ENCODE assay signal across 15 cellular contexts in genomic region chr2:128372621-128373341, GRCh38. TPM values are rescaled to one million over a fixed set of nuclear protein-coding genes. Genes with fewer than 3 reads are reported as not detected.
DNase-seq lines count a peak whose midpoint lies in the region; ATAC-seq and TF ChIP-seq lines count a peak whose summit lies in the region.
"Had no signal": no experiment of that assay in that cellular context is flagged by ENCODE, and none has a peak within 500 bp of the region (broad histone marks: within the 10 kb centered on the region; RNA-seq: fewer than 3 reads in every experiment).

No MANE protein-coding gene starts in this region.

- H3K9me3 ChIP-seq in naive thymus-derived CD4-positive, alpha-beta T cell (ENCODE audit: control insufficient read depth in 2 of 3, low read length in 3 of 3), result no peaks in the 10 kb centered on the region
- H3K9me3 ChIP-seq: esophagus squamous epithelium had no signal

- no peak for DNase-seq in activated T-cell treated with anti-CD3 and anti-CD28 coated beads, Interleukin-2, amount 50 U/mL, for 4 hours
- DNase-seq in activated T-cell treated with anti-CD3 and anti-CD28 coated beads for 4 hours (no peak), type B pancreatic cell (ENCODE audit: extremely low spot score, unreplicated experiment) (no peak), NCI-H146 (lab: John Stamatoyannopoulos, UW) (no peak)
- DNase-seq in activated T-helper 1 cell treated with anti-CD3 and anti-CD28 coated beads, Interleukin-12 subunit alpha, Interleukin-12 subunit beta, Interleukin-2, Interleukin-4 antibody, amounts not matched to agents 30 ng/mL and 10 ng/mL and 1 ng/mL, durations not matched to agents 14 hours and 24 hours and 36 hours (ENCODE audit: low spot score), result peak; percentile 8
- DNase-seq in naive thymus-derived CD4-positive, alpha-beta T cell, result no peak
- DNase-seq in T-helper 2 cell treated with Interferon-gamma antibody and Interleukin-4, amounts not matched to agents 5 μg/mL and 100 μg/mL, for 36 hours (ENCODE audit: low spot score), result no peak
- DNase-seq: ACHN; activated CD4-positive, CD25-positive, alpha-beta regulatory T cell; esophagus squamous epithelium; NCI-H1930; NCI-H524 treated with DMSO at 0.1 percent for 48 hours; SW 1271 had no signal

- H3K27ac Mint-ChIP-seq in activated T-helper 1 cell treated with anti-CD3 and anti-CD28 coated beads, Interleukin-12 subunit alpha, Interleukin-12 subunit beta, Interleukin-2, Interleukin-4 antibody, amounts not matched to agents 30 ng/mL and 10 ng/mL and 1 ng/mL, durations not matched to agents 14 hours and 24 hours and 36 hours, result no peak overlapping the region
- H3K27ac Mint-ChIP-seq in naive thymus-derived CD4-positive, alpha-beta T cell, result no peak overlapping the region
- H3K27ac Mint-ChIP-seq in type B pancreatic cell, result peak overlapping the region; percentile 43
- H3K27ac Mint-ChIP-seq in T-helper 2 cell treated with Interferon-gamma antibody and Interleukin-4, amounts not matched to agents 5 μg/mL and 100 μg/mL, for 36 hours, result no peak overlapping the region

- H3K27me3 Mint-ChIP-seq in activated T-cell treated with anti-CD3 and anti-CD28 coated beads, Interleukin-2, amount 50 U/mL, for 4 hours (ENCODE audit: low read depth), result no peaks in the 10 kb centered on the region
- peaks cover 5% of the 10 kb centered on the region for H3K27me3 Mint-ChIP-seq in activated T-helper 1 cell treated with anti-CD3 and anti-CD28 coated beads, Interleukin-12 subunit alpha, Interleukin-12 subunit beta, Interleukin-2, Interleukin-4 antibody, amounts not matched to agents 30 ng/mL and 10 ng/mL and 1 ng/mL, durations not matched to agents 14 hours and 24 hours and 36 hours (ENCODE audit: insufficient read depth)
- H3K27me3 Mint-ChIP-seq in naive thymus-derived CD4-positive, alpha-beta T cell, result no peaks in the 10 kb centered on the region
- H3K27me3 Mint-ChIP-seq in type B pancreatic cell, result no peaks in the 10 kb centered on the region
- H3K27me3 Mint-ChIP-seq in T-helper 2 cell treated with Interferon-gamma antibody and Interleukin-4, amounts not matched to agents 5 μg/mL and 100 μg/mL, for 36 hours (ENCODE audit: low read depth), result peaks cover 6% of the 10 kb centered on the region

- H3K4me1 Mint-ChIP-seq in activated T-cell treated with anti-CD3 and anti-CD28 coated beads, Interleukin-2, amount 50 U/mL, for 4 hours (ENCODE audit: low read depth), result peaks cover 9% of the 10 kb centered on the region
- peaks cover 9% of the 10 kb centered on the region for H3K4me1 Mint-ChIP-seq in activated T-helper 1 cell treated with anti-CD3 and anti-CD28 coated beads, Interleukin-12 subunit alpha, Interleukin-12 subunit beta, Interleukin-2, Interleukin-4 antibody, amounts not matched to agents 30 ng/mL and 10 ng/mL and 1 ng/mL, durations not matched to agents 14 hours and 24 hours and 36 hours (ENCODE audit: low read depth)
- H3K4me1 Mint-ChIP-seq in naive thymus-derived CD4-positive, alpha-beta T cell, result peaks cover 0 to 7% (median 0%) of the 10 kb centered on the region in 7 donors
- H3K4me1 Mint-ChIP-seq in type B pancreatic cell (ENCODE audit: unreplicated experiment), result peaks cover 29% of the 10 kb centered on the region
- peaks cover 6% of the 10 kb centered on the region for H3K4me1 Mint-ChIP-seq in T-helper 2 cell treated with Interferon-gamma antibody and Interleukin-4, amounts not matched to agents 5 μg/mL and 100 μg/mL, for 36 hours (ENCODE audit: low read depth)

- CTCF ChIA-PET in naive thymus-derived CD4-positive, alpha-beta T cell (lab: Charles Lee), result no interaction called here

- no peaks in the 10 kb centered on the region for H3K27me3 ChIP-seq in naive thymus-derived CD4-positive, alpha-beta T cell (ENCODE audit: control insufficient read depth in 2 of 2, insufficient read depth in 2 of 2, low read length in 2 of 2)
- H3K27me3 ChIP-seq: dorsolateral prefrontal cortex, esophagus squamous epithelium had no signal

- POLR2A ChIA-PET in naive thymus-derived CD4-positive, alpha-beta T cell (lab: Charles Lee), result no interaction called here

- no peaks in the 10 kb centered on the region for H3K9me3 Mint-ChIP-seq in activated T-cell treated with anti-CD3 and anti-CD28 coated beads, Interleukin-2, amount 50 U/mL, for 4 hours
- H3K9me3 Mint-ChIP-seq in activated T-helper 1 cell treated with anti-CD3 and anti-CD28 coated beads, Interleukin-12 subunit alpha, Interleukin-12 subunit beta, Interleukin-2, Interleukin-4 antibody, amounts not matched to agents 30 ng/mL and 10 ng/mL and 1 ng/mL, durations not matched to agents 14 hours and 24 hours and 36 hours, result no peaks in the 10 kb centered on the region
- H3K9me3 Mint-ChIP-seq in naive thymus-derived CD4-positive, alpha-beta T cell, result no peaks in the 10 kb centered on the region
- no peaks in the 10 kb centered on the region for H3K9me3 Mint-ChIP-seq in type B pancreatic cell
- H3K9me3 Mint-ChIP-seq in T-helper 2 cell treated with Interferon-gamma antibody and Interleukin-4, amounts not matched to agents 5 μg/mL and 100 μg/mL, for 36 hours, result no peaks in the 10 kb centered on the region

- TF ChIP-seq CTCF in type B pancreatic cell (conservative IDR thresholded peaks at IDR 0.05), result no peak

- H3K36me3 ChIP-seq in naive thymus-derived CD4-positive, alpha-beta T cell (ENCODE audit: control insufficient read depth in 2 of 3, insufficient read depth in 3 of 3, low read length in 3 of 3), result no peaks in the 10 kb centered on the region
- H3K36me3 ChIP-seq: esophagus squamous epithelium had no signal

- peaks cover 0 to 29% of the 10 kb centered on the region in 2 donors for H3K4me1 ChIP-seq in naive thymus-derived CD4-positive, alpha-beta T cell (ENCODE audit: control insufficient read depth in 2 of 2, insufficient read depth in 2 of 2, low read length in 2 of 2)

- no peak overlapping the region for H3K4me3 ChIP-seq in naive thymus-derived CD4-positive, alpha-beta T cell (ENCODE audit: low read length)
- H3K4me3 ChIP-seq: dorsolateral prefrontal cortex, esophagus squamous epithelium had no signal

- no peaks in the 10 kb centered on the region for H3K36me3 Mint-ChIP-seq in activated T-cell treated with anti-CD3 and anti-CD28 coated beads, Interleukin-2, amount 50 U/mL, for 4 hours (ENCODE audit: insufficient read depth)
- H3K36me3 Mint-ChIP-seq in activated T-helper 1 cell treated with anti-CD3 and anti-CD28 coated beads, Interleukin-12 subunit alpha, Interleukin-12 subunit beta, Interleukin-2, Interleukin-4 antibody, amounts not matched to agents 30 ng/mL and 10 ng/mL and 1 ng/mL, durations not matched to agents 14 hours and 24 hours and 36 hours (ENCODE audit: low read depth), result no peaks in the 10 kb centered on the region
- no peaks in the 10 kb centered on the region for H3K36me3 Mint-ChIP-seq in naive thymus-derived CD4-positive, alpha-beta T cell
- no peaks in the 10 kb centered on the region for H3K36me3 Mint-ChIP-seq in type B pancreatic cell
- H3K36me3 Mint-ChIP-seq in T-helper 2 cell treated with Interferon-gamma antibody and Interleukin-4, amounts not matched to agents 5 μg/mL and 100 μg/mL, for 36 hours (ENCODE audit: low read depth), result no peaks in the 10 kb centered on the region

- peak; percentile 18 to 31 for ATAC-seq in activated T-cell treated with anti-CD3 and anti-CD28 coated beads, Interleukin-2, amount 50 U/mL, for 4 hours
- ATAC-seq in naive thymus-derived CD4-positive, alpha-beta T cell, result peak; percentile 12
- no peak for ATAC-seq in GM18907 (IDR thresholded peaks at IDR 0.05; ENCODE audit: unreplicated experiment)

- H3K27ac ChIP-seq in naive thymus-derived CD4-positive, alpha-beta T cell (ENCODE audit: low read depth, low read length), result no peak overlapping the region

- H3K4me3 Mint-ChIP-seq in activated T-cell treated with anti-CD3 and anti-CD28 coated beads, Interleukin-2, amount 50 U/mL, for 4 hours, result no peak overlapping the region
- no peak overlapping the region for H3K4me3 Mint-ChIP-seq in activated T-helper 1 cell treated with anti-CD3 and anti-CD28 coated beads, Interleukin-12 subunit alpha, Interleukin-12 subunit beta, Interleukin-2, Interleukin-4 antibody, amounts not matched to agents 30 ng/mL and 10 ng/mL and 1 ng/mL, durations not matched to agents 14 hours and 24 hours and 36 hours
- H3K4me3 Mint-ChIP-seq in naive thymus-derived CD4-positive, alpha-beta T cell, result no peak overlapping the region
- H3K4me3 Mint-ChIP-seq in type B pancreatic cell, result no peak overlapping the region
- H3K4me3 Mint-ChIP-seq in T-helper 2 cell treated with Interferon-gamma antibody and Interleukin-4, amounts not matched to agents 5 μg/mL and 100 μg/mL, for 36 hours, result no peak overlapping the region

- intact Hi-C loops in activated T-helper 1 cell treated with anti-CD3 and anti-CD28 coated beads, Interleukin-12 subunit alpha, Interleukin-12 subunit beta, Interleukin-2, Interleukin-4 antibody, amounts not matched to agents 30 ng/mL and 10 ng/mL and 1 ng/mL, durations not matched to agents 14 hours and 24 hours and 36 hours (cut with micrococcal nuclease), result no loop called here
- intact Hi-C loops in naive thymus-derived CD4-positive, alpha-beta T cell (cut with micrococcal nuclease), result no loop called here

RNA-seq across cellular contexts. Expression of gene HS6ST1, which starts 54.1 kb away (rescaled TPM):
- total RNA-seq in activated T-cell treated with anti-CD3 and anti-CD28 coated beads, Interleukin-2, amount 50 U/mL, for 4 hours, result 10 to 100 TPM; 23.9 to 32.3 (median 28.2) TPM
- total RNA-seq in activated T-helper 1 cell treated with anti-CD3 and anti-CD28 coated beads, Interleukin-12 subunit alpha, Interleukin-12 subunit beta, Interleukin-2, Interleukin-4 antibody, amounts not matched to agents 30 ng/mL and 10 ng/mL and 1 ng/mL, durations not matched to agents 14 hours and 24 hours and 36 hours, result 21.6 and 22.3 TPM in 2 replicates
- total RNA-seq in naive thymus-derived CD4-positive, alpha-beta T cell, result 10 to 100 TPM; 10.3 to 14.3 (median 13.1) TPM
- 1 to 10 TPM; 1.6 to 4.3 TPM for polyA plus RNA-seq in naive thymus-derived CD4-positive, alpha-beta T cell
- 64.9 and 75.2 TPM in 2 replicates for total RNA-seq in type B pancreatic cell (ENCODE audit: low replicate concordance)
